In the genomic region with DNA sequence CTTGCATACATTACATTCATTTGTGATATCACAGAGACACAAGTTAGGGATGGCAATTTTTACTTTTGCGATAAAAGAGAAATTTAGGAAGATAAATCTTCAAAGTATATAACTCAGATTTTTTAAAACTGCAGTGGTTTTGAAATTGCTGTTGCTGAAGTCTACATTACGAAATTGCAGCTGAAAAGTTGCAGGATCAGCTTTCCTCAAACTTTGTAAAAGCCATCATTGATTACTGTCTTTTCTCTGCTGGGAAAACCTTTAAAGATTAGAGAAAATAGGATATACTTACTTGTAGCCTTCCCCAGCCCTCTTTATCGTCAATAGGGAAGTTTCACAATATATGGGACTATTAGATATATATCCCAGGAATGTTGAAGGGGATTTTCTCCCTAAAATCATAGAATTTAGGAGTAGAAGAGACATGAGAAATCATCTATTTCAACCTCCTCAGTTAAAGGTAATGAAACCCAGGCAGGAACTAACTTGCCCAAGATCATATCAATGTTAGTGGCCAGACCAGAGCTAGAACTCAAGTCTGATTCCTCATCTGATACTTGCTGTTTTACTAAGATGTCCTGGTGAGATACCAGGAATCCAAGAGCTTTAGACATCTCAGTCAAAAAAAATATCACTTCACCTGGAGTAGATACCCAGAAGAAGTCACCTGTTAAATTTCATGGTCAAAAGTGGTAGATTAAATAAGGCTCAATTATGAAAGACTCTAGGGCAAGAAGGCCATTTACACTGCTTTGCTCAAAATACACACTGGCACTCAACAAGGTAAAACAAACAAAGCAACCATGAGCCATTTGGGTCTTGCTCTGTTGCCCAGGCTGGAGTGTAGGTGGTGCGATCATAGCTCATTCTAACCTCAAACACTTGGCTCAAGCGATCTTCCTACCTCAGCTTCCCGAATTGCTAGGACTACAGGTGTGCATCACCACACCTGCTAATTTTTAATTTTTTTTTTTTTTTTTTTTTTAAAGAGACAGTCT, we compare ENCODE assay signal across 1 cellular context.
TF ChIP-seq lines count a peak whose summit lies in the region.

No MANE protein-coding gene starts in this region.

TF ChIP-seq in HepG2, 621 proteins besides CTCF, POLR2A, EP300 and RAD21 (continued from another document):
- no peak for TF ChIP-seq ZNF275 (CRISPR knock-in tag; IDR thresholded peaks at IDR 0.05; ENCODE audit: borderline replicate concordance)
- no peak for TF ChIP-seq FOXA1 (IDR thresholded peaks at IDR 0.05)
- peak; percentile 55 for TF ChIP-seq FOXA1 (CRISPR knock-in tag; IDR thresholded peaks at IDR 0.05)
- no peak for TF ChIP-seq ZFX (CRISPR knock-in tag; IDR thresholded peaks at IDR 0.05; ENCODE audit: low read depth)
- 0 out of 2 replicates have a peak, but pooled peaks have one; percentile 20 for TF ChIP-seq AHDC1 (CRISPR knock-in tag; IDR thresholded peaks at IDR 0.05; ENCODE audit: borderline replicate concordance)
- TF ChIP-seq, protein P1, sequence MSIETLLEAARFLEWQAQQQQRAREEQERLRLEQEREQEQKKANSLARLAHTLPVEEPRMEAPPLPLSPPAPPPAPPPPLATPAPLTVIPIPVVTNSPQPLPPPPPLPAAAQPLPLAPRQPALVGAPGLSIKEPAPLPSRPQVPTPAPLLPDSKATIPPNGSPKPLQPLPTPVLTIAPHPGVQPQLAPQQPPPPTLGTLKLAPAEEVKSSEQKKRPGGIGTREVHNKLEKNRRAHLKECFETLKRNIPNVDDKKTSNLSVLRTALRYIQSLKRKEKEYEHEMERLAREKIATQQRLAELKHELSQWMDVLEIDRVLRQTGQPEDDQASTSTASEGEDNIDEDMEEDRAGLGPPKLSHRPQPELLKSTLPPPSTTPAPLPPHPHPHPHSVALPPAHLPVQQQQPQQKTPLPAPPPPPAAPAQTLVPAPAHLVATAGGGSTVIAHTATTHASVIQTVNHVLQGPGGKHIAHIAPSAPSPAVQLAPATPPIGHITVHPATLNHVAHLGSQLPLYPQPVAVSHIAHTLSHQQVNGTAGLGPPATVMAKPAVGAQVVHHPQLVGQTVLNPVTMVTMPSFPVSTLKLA (IDR thresholded peaks at IDR 0.05): no peak
- TF ChIP-seq ZNF598 (CRISPR knock-in tag; IDR thresholded peaks at IDR 0.05; ENCODE audit: borderline replicate concordance): no peak
- peak; percentile 30; the same call in 1 of the 2 replicates for TF ChIP-seq FOSL2 (CRISPR knock-in tag; IDR thresholded peaks at IDR 0.05)
- TF ChIP-seq ZNF121 (CRISPR knock-in tag; IDR thresholded peaks at IDR 0.05): peak; percentile 99
- no peak for TF ChIP-seq ATM (IDR thresholded peaks at IDR 0.05; ENCODE audit: borderline replicate concordance)
- TF ChIP-seq ZNF224 (CRISPR knock-in tag; IDR thresholded peaks at IDR 0.05): no peak
- no peak for TF ChIP-seq TFAP4 (IDR thresholded peaks at IDR 0.05; ENCODE audit: borderline replicate concordance, low read depth)
- no peak for TF ChIP-seq ZNF431 (CRISPR knock-in tag; IDR thresholded peaks at IDR 0.05; ENCODE audit: borderline replicate concordance, low read depth)
- peak; percentile 84 for TF ChIP-seq ZMYM3 (CRISPR knock-in tag; IDR thresholded peaks at IDR 0.05)
- peak; percentile 68 to 78 for TF ChIP-seq MAFK (conservative IDR thresholded peaks at IDR 0.05 in 1 of 2, IDR thresholded peaks at IDR 0.05 in 1 of 2; ENCODE audit: low read length in 2 of 2)
- no peak for TF ChIP-seq ZNF318 (CRISPR knock-in tag; IDR thresholded peaks at IDR 0.05)
- no peak for TF ChIP-seq ZNF329 (CRISPR knock-in tag; IDR thresholded peaks at IDR 0.05; ENCODE audit: low read depth)
- no peak for TF ChIP-seq SATB2 (CRISPR knock-in tag; IDR thresholded peaks at IDR 0.05)
- peak; percentile 50; the same call in 1 of the 2 replicates for TF ChIP-seq KDM1A (CRISPR knock-in tag; IDR thresholded peaks at IDR 0.05)
- TF ChIP-seq ZNF660 (CRISPR knock-in tag; IDR thresholded peaks at IDR 0.05; ENCODE audit: borderline replicate concordance, low read depth): no peak
- TF ChIP-seq MED1 (CRISPR knock-in tag; IDR thresholded peaks at IDR 0.05): 0 out of 2 replicates have a peak, but pooled peaks have one; percentile 21
- no peak for TF ChIP-seq TMF1 (CRISPR knock-in tag; IDR thresholded peaks at IDR 0.05; ENCODE audit: low read depth)
- TF ChIP-seq MIER3 (CRISPR knock-in tag; IDR thresholded peaks at IDR 0.05; ENCODE audit: borderline replicate concordance): no peak
- no peak for TF ChIP-seq WIZ (CRISPR knock-in tag; IDR thresholded peaks at IDR 0.05)
- no peak for TF ChIP-seq ZBTB39 (CRISPR knock-in tag; IDR thresholded peaks at IDR 0.05)
- no peak for TF ChIP-seq TSC22D2 (CRISPR knock-in tag; IDR thresholded peaks at IDR 0.05; ENCODE audit: borderline replicate concordance)
- TF ChIP-seq RARG (CRISPR knock-in tag; IDR thresholded peaks at IDR 0.05; ENCODE audit: low read depth): no peak
- TF ChIP-seq CEBPB (IDR thresholded peaks at IDR 0.05; ENCODE audit: borderline replicate concordance, low read depth, low read length): peak; percentile 65; the same call in 1 of the 2 replicates
- no peak for TF ChIP-seq ZNF251 (CRISPR knock-in tag; IDR thresholded peaks at IDR 0.05)
- no peak for TF ChIP-seq SIN3B (IDR thresholded peaks at IDR 0.05; ENCODE audit: low read length)
- no peak for TF ChIP-seq ZNF749 (CRISPR knock-in tag; IDR thresholded peaks at IDR 0.05; ENCODE audit: borderline replicate concordance)
- TF ChIP-seq MAFF (IDR thresholded peaks at IDR 0.05; ENCODE audit: low read depth, low read length): peak; percentile 70
- peak; percentile 54 for TF ChIP-seq CEBPG (CRISPR knock-in tag; IDR thresholded peaks at IDR 0.05)
- peak; percentile 66 for TF ChIP-seq RBM22 (optimal IDR thresholded peaks at IDR 0.05; ENCODE audit: low read length)
- TF ChIP-seq SIX4 (CRISPR knock-in tag; IDR thresholded peaks at IDR 0.05): no peak
